8 cellular contexts compared by ENCODE assay signal in genomic region chr7:141533149-141533949, GRCh38. TPM values are rescaled to one million over a fixed set of nuclear protein-coding genes. Genes with fewer than 3 reads are reported as not detected.
DNase-seq lines count a peak whose midpoint lies in the region; ATAC-seq and TF ChIP-seq lines count a peak whose summit lies in the region.

No MANE protein-coding gene starts in this region.

- no peaks in the 10 kb centered on the region for H3K36me3 Mint-ChIP-seq in activated T-helper 17 cell treated with anti-CD3 and anti-CD28 coated beads, Interleukin-2, amount 50 U/mL, for 72 hours (ENCODE audit: low read depth)

- TF ChIP-seq CTCF in AG10803 (conservative IDR thresholded peaks at IDR 0.05; ENCODE audit: low read length) = peak; percentile 99
- TF ChIP-seq CTCF in fibroblast of villous mesenchyme (IDR thresholded peaks at IDR 0.05; ENCODE audit: insufficient read depth, low read depth, low read length) = peak; percentile 99
- peak; percentile 70 for TF ChIP-seq CTCF in neutrophil (IDR thresholded peaks at IDR 0.05)
- peak; percentile 66 to 88 for TF ChIP-seq CTCF in tibial artery (IDR thresholded peaks at IDR 0.05)

- H3K27ac ChIP-seq in neutrophil (no peak overlapping the region), tibial artery (no peak overlapping the region)

- peak; percentile 60 for ATAC-seq in activated T-helper 17 cell treated with anti-CD3 and anti-CD28 coated beads, Interleukin-2, amount 50 U/mL, for 72 hours (replicated peaks)

- no peak overlapping the region for H3K4me3 Mint-ChIP-seq in activated T-helper 17 cell treated with anti-CD3 and anti-CD28 coated beads, Interleukin-2, amount 50 U/mL, for 72 hours

- H3K4me3 ChIP-seq in AG10803 (ENCODE audit: low read length) = no peak overlapping the region
- H3K4me3 ChIP-seq in MG63 = no peak overlapping the region
- no peak overlapping the region for H3K4me3 ChIP-seq in fibroblast of villous mesenchyme (ENCODE audit: low read depth, low read length)
- H3K4me3 ChIP-seq in neutrophil (ENCODE audit: low read depth in 1 of 2, low read length in 1 of 2) = no peak overlapping the region
- H3K4me3 ChIP-seq in tibial artery = no peak overlapping the region

- H3K27me3 ChIP-seq in MG63 (no peaks in the 10 kb centered on the region), neutrophil (peaks cover 57% of the 10 kb centered on the region), tibial artery (no peaks in the 10 kb centered on the region)

- intact Hi-C loops in tibial artery (cut with DNase I; ENCODE audit: low total_unique reads) = no loop called here

- DNase-seq in AG10803 (ENCODE audit: low read depth) (peak; percentile 71), GM19238 (ENCODE audit: insufficient read length, low spot score) (peak; percentile 40), MG63 (peak; percentile 17), RPMI7951 (ENCODE audit: low read depth) (peak; percentile 72), fibroblast of villous mesenchyme (ENCODE audit: low read depth) (peak; percentile 80), tibial artery (peak in 1 of 2 donors; percentile 65)

- H3K36me3 ChIP-seq in MG63 = no peaks in the 10 kb centered on the region
- H3K36me3 ChIP-seq in neutrophil = no peaks in the 10 kb centered on the region
- no peaks in the 10 kb centered on the region for H3K36me3 ChIP-seq in tibial artery

- no peaks in the 10 kb centered on the region for H3K9me3 ChIP-seq in MG63
- H3K9me3 ChIP-seq in neutrophil = no peaks in the 10 kb centered on the region
- H3K9me3 ChIP-seq in tibial artery = no peaks in the 10 kb centered on the region

- no peak overlapping the region for H3K27ac Mint-ChIP-seq in activated T-helper 17 cell treated with anti-CD3 and anti-CD28 coated beads, Interleukin-2, amount 50 U/mL, for 72 hours

- H3K4me1 Mint-ChIP-seq in activated T-helper 17 cell treated with anti-CD3 and anti-CD28 coated beads, Interleukin-2, amount 50 U/mL, for 72 hours = no peaks in the 10 kb centered on the region

- H3K27me3 Mint-ChIP-seq in activated T-helper 17 cell treated with anti-CD3 and anti-CD28 coated beads, Interleukin-2, amount 50 U/mL, for 72 hours = peaks cover 29% of the 10 kb centered on the region

- no peaks in the 10 kb centered on the region for H3K4me1 ChIP-seq in neutrophil (ENCODE audit: control insufficient read depth in 1 of 2, insufficient read depth in 1 of 2, low read depth in 1 of 2, low read length in 1 of 2)
- H3K4me1 ChIP-seq in tibial artery = peaks cover 0 to 2% (median 0%) of the 10 kb centered on the region in 4 donors

- no peaks in the 10 kb centered on the region for H3K9me3 Mint-ChIP-seq in activated T-helper 17 cell treated with anti-CD3 and anti-CD28 coated beads, Interleukin-2, amount 50 U/mL, for 72 hours

RNA-seq across cellular contexts. Expression of gene AGK, which starts 17.9 kb away (rescaled TPM):
- total RNA-seq in MG63 (2014; rRNA removed; shearing (Covaris generic); ENCODE audit: low replicate concordance) = 18.0 and 23.3 TPM in 2 replicates
- total RNA-seq in RPMI7951 (2014; rRNA removed; shearing (Covaris generic)) = 29.4 and 34.8 TPM in 2 replicates
- 10 to 100 TPM; 32.7 to 33.9 TPM for total RNA-seq in activated T-helper 17 cell treated with anti-CD3 and anti-CD28 coated beads, Interleukin-2, amount 50 U/mL, for 72 hours
- 30.0 and 43.2 TPM in 2 replicates for total RNA-seq in fibroblast of villous mesenchyme
